ENCODE assay signal across 20 cellular contexts in genomic region chr1:186409091-186409490, GRCh38. TPM values are rescaled to one million over a fixed set of nuclear protein-coding genes. Genes with fewer than 3 reads are reported as not detected.
DNase-seq lines count a peak whose midpoint lies in the region; ATAC-seq, FAIRE-seq and TF ChIP-seq lines count a peak whose summit lies in the region.
"Had no signal": no experiment of that assay in that cellular context is flagged by ENCODE, and none has a peak within 500 bp of the region (broad histone marks: within the 10 kb centered on the region; RNA-seq: fewer than 3 reads in every experiment).

No MANE protein-coding gene starts in this region.

- H3K9me3 ChIP-seq in K562 (replicated peaks; ENCODE audit: control insufficient read depth, insufficient read depth, low read depth, low read length) = no peaks in the 10 kb centered on the region
- H3K9me3 ChIP-seq: left ventricle myocardium inferior had no signal

- no peak for DNase-seq in K562 (ENCODE audit: extremely low read depth in 1 of 4, low spot score in 3 of 4)
- no peak for DNase-seq in RWPE1 (ENCODE audit: low spot score)
- no peak for DNase-seq in activated T-cell treated with anti-CD3 and anti-CD28 coated beads for 4 hours
- DNase-seq in NCI-H1092 treated with DMSO at 0.1 percent for 48 hours (lab: John Stamatoyannopoulos, UW) = no peak
- DNase-seq: activated CD8-positive, alpha-beta memory T cell treated with anti-CD3 and anti-CD28 coated beads, Interleukin-2, amount 50 U/mL, for 48 hours; activated naive CD8-positive, alpha-beta T cell treated with anti-CD3 and anti-CD28 coated beads, Interleukin-2, amount 10 ng/mL, durations not matched to agents 7 days and 5 days; hypothalamus; left ventricle myocardium inferior; NCI-H2081 treated with DMSO at 0.1 percent for 48 hours; stimulated activated naive CD8-positive, alpha-beta T cell treated with anti-CD3 and anti-CD28 coated beads, Interleukin-15, Interleukin-2, amounts not matched to agents 100 U/mL and 50 U/mL, for 24 hours; WERI-Rb-1 had no signal

- ATAC-seq in GM18858 (IDR thresholded peaks at IDR 0.05; ENCODE audit: unreplicated experiment) (peak; percentile 77), GM21526 (IDR thresholded peaks at IDR 0.05; ENCODE audit: low FRiP score, unreplicated experiment) (peak; percentile 61), HG03095 (IDR thresholded peaks at IDR 0.05; ENCODE audit: unreplicated experiment) (peak; percentile 57), K562 (no peak), HG03039 (IDR thresholded peaks at IDR 0.05; ENCODE audit: unreplicated experiment) (no peak)
- ATAC-seq: natural killer cell treated with Interleukin-12 subunit alpha and Interleukin-12 subunit beta and Interleukin-15 and Interleukin-18, amount 100 ng/mL, for 72 hours; stimulated activated naive CD8-positive, alpha-beta T cell treated with anti-CD3 and anti-CD28 coated beads, Interleukin-15, Interleukin-2, amounts not matched to agents 100 U/mL and 50 U/mL, for 24 hours had no signal

- H3K9ac ChIP-seq in K562 (ENCODE audit: insufficient read depth in 1 of 2, low read depth in 2 of 2, low read length in 2 of 2) = no peak overlapping the region

- no peaks in the 10 kb centered on the region for H4K20me1 ChIP-seq in K562 (replicated peaks; ENCODE audit: control insufficient read depth, insufficient read depth, low read length)

- H3K4me3 ChIP-seq in K562 = no peak overlapping the region
- H3K4me3 ChIP-seq: left ventricle myocardium inferior had no signal

- H3K27ac ChIP-seq in K562 (ENCODE audit: extremely low read depth, low read depth, low read length) = no peak overlapping the region
- no peak overlapping the region for H3K27ac ChIP-seq in RWPE1
- H3K27ac ChIP-seq: epithelial cell of prostate, left ventricle myocardium inferior, WERI-Rb-1 had no signal

- CTCF ChIA-PET in K562 (lab: Yijun Ruan, JAX; ENCODE audit: low intra/inter-chr PET ratio) (no interaction called here), RWPE1 (lab: Yijun Ruan, JAX) (no interaction called here)

- H3K4me2 ChIP-seq in K562 (ENCODE audit: insufficient read depth, low read length) = no peak overlapping the region

- H3K4me1 ChIP-seq in K562 (replicated peaks in 1 of 2; ENCODE audit: control insufficient read depth in 2 of 2, insufficient read depth in 2 of 2, low read length in 2 of 2) = no peaks in the 10 kb centered on the region; a peak in 1 of 5 replicates
- H3K4me1 ChIP-seq: left ventricle myocardium inferior had no signal

- no peak overlapping the region for H2AFZ ChIP-seq in K562 (ENCODE audit: low read depth, low read length)

- TF ChIP-seq CTCF in K562 (IDR thresholded peaks at IDR 0.05 in 2 of 3, conservative IDR thresholded peaks at IDR 0.05 in 1 of 3; ENCODE audit: insufficient read depth in 2 of 3, low read depth in 1 of 3, low read length in 3 of 3) = no peak
- TF ChIP-seq CTCF in RWPE1 (conservative IDR thresholded peaks at IDR 0.05; ENCODE audit: low read depth) = no peak

- H3K79me2 ChIP-seq in K562 (ENCODE audit: control insufficient read depth, insufficient read depth, low read length) = no peaks in the 10 kb centered on the region

- peaks cover 89% of the 10 kb centered on the region; the same call in 2 of the 3 replicates for H3K36me3 ChIP-seq in K562 (ENCODE audit: control insufficient read depth, insufficient read depth, low read length)

- POLR2A ChIA-PET in K562 (lab: Yijun Ruan, JAX) = interaction anchor here (0.7 to 1.4 kb wide), 3 partner anchors 12 to 23 kb away, joined by 3 to 5 read pairs (median 3); no protein-coding TSS in a partner anchor
- POLR2A ChIA-PET in RWPE1 (lab: Yijun Ruan, JAX; ENCODE audit: low non-redundant PET) = no interaction called here

- no peaks in the 10 kb centered on the region for H3K9me1 ChIP-seq in K562 (ENCODE audit: control insufficient read depth, insufficient read depth, low read length)

- no peak for FAIRE-seq in K562 (lab: Jason Lieb, UNC)

- BruUV-seq in K562 (replicated peaks; lab: Mats Ljungman, UMichigan) = no TSS peak

- 100% methylated on average over 3 of the region's 3 CpGs for WGBS in K562 (ENCODE audit: insufficient coverage, low coverage, missing lambda C conversion rate)

- TF ChIP-seq RAD21 in K562 (CRISPR knock-in tag; conservative IDR thresholded peaks at IDR 0.05 in 1 of 2, IDR thresholded peaks at IDR 0.05 in 1 of 2) = no peak

- no peak for TF ChIP-seq EP300 in K562 (IDR thresholded peaks at IDR 0.05; ENCODE audit: low read length)

- TF ChIP-seq POLR2A in K562 (conservative IDR thresholded peaks at IDR 0.05) = no peak

- intact Hi-C loops in K562 (cut with micrococcal nuclease) = no loop called here

- H3K27me3 ChIP-seq in K562 (ENCODE audit: control insufficient read depth in 2 of 2, insufficient read depth in 2 of 2, low read length in 2 of 2) = no peaks in the 10 kb centered on the region

- in situ Hi-C loops in K562 (cut with MboI) = no loop called here

TF ChIP-seq in K562, 482 proteins besides CTCF, POLR2A, EP300 and RAD21:
- TF ChIP-seq CHD1 (IDR thresholded peaks at IDR 0.05; ENCODE audit: low read length) (no peak), CEBPB (tag; IDR thresholded peaks at IDR 0.05) (no peak), RFX1 (IDR thresholded peaks at IDR 0.05) (peak; percentile 77), NFIX (CRISPR knock-in tag; IDR thresholded peaks at IDR 0.05; ENCODE audit: low read depth) (no peak)

RNA-seq across cellular contexts. Expression of gene ODR4, which starts 33.5 kb away (rescaled TPM):
- total RNA-seq in K562 (2011; cell fraction: chromatin; rRNA removed; ENCODE audit: low replicate concordance) = 25.2 and 70.5 TPM in 2 replicates
- 17.7 and 24.3 TPM in 2 replicates for total RNA-seq in K562 (2011; cell fraction: nucleolus; rRNA removed)
- total RNA-seq in K562 (2011; cell fraction: nucleoplasm; rRNA removed) = 30.2 and 34.4 TPM in 2 replicates
- 21.3 and 23.1 TPM in 2 replicates for total RNA-seq in K562 (2014; rRNA removed)
- total RNA-seq in K562 (2014; rRNA removed; fragmentation: Illumina TruSeq; extraction: Trizol) = 49.8 and 53.0 TPM in 2 replicates
- 40.6 and 44.1 TPM in 2 replicates for total RNA-seq in K562 (2015; rRNA removed; fragmentation: Illumina TruSeq; extraction: Trizol)
- 26.2 and 29.4 TPM in 2 replicates for total RNA-seq in K562 (2021)
- 43.1 and 52.0 TPM in 2 replicates for polyA plus RNA-seq in K562 (2011; rRNA removed)
- polyA plus RNA-seq in K562 (2011; cell fraction: cytosol; rRNA removed) = 7.7 and 12.1 TPM in 2 replicates
- polyA plus RNA-seq in K562 (2011; cell fraction: nucleus; rRNA removed) = 15.8 and 31.1 TPM in 2 replicates
- polyA plus RNA-seq in K562 (2012) = 16.3 and 19.4 TPM in 2 replicates
- 30.1 and 37.2 TPM in 2 replicates for polyA plus RNA-seq in K562 (2014; fragmentation: Illumina TruSeq; extraction: Trizol)
- 10 to 100 TPM; 52.6 to 63.9 TPM for polyA plus RNA-seq in K562 (2014; fragmentation: Nextera tagmentation; extraction: Ambion mirVana)
- polyA plus RNA-seq in K562 (2014; rRNA removed) = 33.1 and 35.7 TPM in 2 replicates
- polyA minus RNA-seq in K562 (2011; rRNA and poly(A)+ RNA removed) = 40.2 and 48.2 TPM in 2 replicates
- polyA minus RNA-seq in K562 (2011; cell fraction: cytosol; rRNA and poly(A)+ RNA removed) = 12.8 and 13.6 TPM in 2 replicates
- polyA minus RNA-seq in K562 (2011; cell fraction: nucleus; rRNA and poly(A)+ RNA removed) = 21.8 and 45.1 TPM in 2 replicates

RNA-seq across cellular contexts. Expression of gene TPR, which starts 34.0 kb away (rescaled TPM):
- total RNA-seq in K562 (2011; cell fraction: chromatin; rRNA removed; ENCODE audit: low replicate concordance) = 75.6 and 404 TPM in 2 replicates
- 42.2 and 55.9 TPM in 2 replicates for total RNA-seq in K562 (2011; cell fraction: nucleolus; rRNA removed)
- 80.7 and 121 TPM in 2 replicates for total RNA-seq in K562 (2011; cell fraction: nucleoplasm; rRNA removed)
- 95.8 and 103 TPM in 2 replicates for total RNA-seq in K562 (2014; rRNA removed)
- 166 and 189 TPM in 2 replicates for total RNA-seq in K562 (2014; rRNA removed; fragmentation: Illumina TruSeq; extraction: Trizol)
- total RNA-seq in K562 (2015; rRNA removed; fragmentation: Illumina TruSeq; extraction: Trizol) = 149 and 157 TPM in 2 replicates
- 157 and 167 TPM in 2 replicates for total RNA-seq in K562 (2021)
- 152 and 164 TPM in 2 replicates for polyA plus RNA-seq in K562 (2011; rRNA removed)
- 95.4 and 98.0 TPM in 2 replicates for polyA plus RNA-seq in K562 (2011; cell fraction: cytosol; rRNA removed)
- 264 and 285 TPM in 2 replicates for polyA plus RNA-seq in K562 (2011; cell fraction: nucleus; rRNA removed)
- 54.3 and 67.7 TPM in 2 replicates for polyA plus RNA-seq in K562 (2012)
- 138 and 148 TPM in 2 replicates for polyA plus RNA-seq in K562 (2014; fragmentation: Illumina TruSeq; extraction: Trizol)
- polyA plus RNA-seq in K562 (2014; fragmentation: Nextera tagmentation; extraction: Ambion mirVana) = 10 to 100 TPM; 48.5 to 54.3 TPM
- 75.5 and 86.7 TPM in 2 replicates for polyA plus RNA-seq in K562 (2014; rRNA removed)
- 246 and 256 TPM in 2 replicates for polyA minus RNA-seq in K562 (2011; rRNA and poly(A)+ RNA removed)
- polyA minus RNA-seq in K562 (2011; cell fraction: cytosol; rRNA and poly(A)+ RNA removed) = 122 and 156 TPM in 2 replicates
- 113 and 192 TPM in 2 replicates for polyA minus RNA-seq in K562 (2011; cell fraction: nucleus; rRNA and poly(A)+ RNA removed)

RNA-seq across cellular contexts. Expression of gene PDC, which starts 51.8 kb away (rescaled TPM):
- total RNA-seq in K562 (2011; cell fraction: chromatin; rRNA removed; ENCODE audit: low replicate concordance) = not detected in 2 replicates
- total RNA-seq in K562 (2011; cell fraction: nucleolus; rRNA removed) = not detected in 2 replicates
- total RNA-seq in K562 (2011; cell fraction: nucleoplasm; rRNA removed) = not detected in 2 replicates
- total RNA-seq in K562 (2014; rRNA removed) = not detected in 2 replicates
- not detected in 2 replicates for total RNA-seq in K562 (2014; rRNA removed; fragmentation: Illumina TruSeq; extraction: Trizol)
- not detected in 2 replicates for total RNA-seq in K562 (2015; rRNA removed; fragmentation: Illumina TruSeq; extraction: Trizol)
- not detected in 2 replicates for total RNA-seq in K562 (2021)
- polyA plus RNA-seq in K562 (2011; rRNA removed) = not detected in 2 replicates
- polyA plus RNA-seq in K562 (2011; cell fraction: cytosol; rRNA removed) = not detected in 2 replicates
- not detected in 2 replicates for polyA plus RNA-seq in K562 (2011; cell fraction: nucleus; rRNA removed)
- polyA plus RNA-seq in K562 (2012) = not detected in 2 replicates
- not detected in 2 replicates for polyA plus RNA-seq in K562 (2014; fragmentation: Illumina TruSeq; extraction: Trizol)
- not detected for polyA plus RNA-seq in K562 (2014; fragmentation: Nextera tagmentation; extraction: Ambion mirVana)
- not detected in 2 replicates for polyA plus RNA-seq in K562 (2014; rRNA removed)
- polyA minus RNA-seq in K562 (2011; rRNA and poly(A)+ RNA removed) = not detected in 2 replicates
- not detected in 2 replicates for polyA minus RNA-seq in K562 (2011; cell fraction: cytosol; rRNA and poly(A)+ RNA removed)
- polyA minus RNA-seq in K562 (2011; cell fraction: nucleus; rRNA and poly(A)+ RNA removed) = not detected in 2 replicates
- total RNA-seq: activated naive CD8-positive, alpha-beta T cell treated with anti-CD3 and anti-CD28 coated beads, Interleukin-2, amount 10 ng/mL, durations not matched to agents 7 days and 5 days; H4; left ventricle myocardium inferior; LHCN-M2; natural killer cell treated with Interleukin-12 subunit alpha and Interleukin-12 subunit beta and Interleukin-15 and Interleukin-18, amount 100 ng/mL, for 72 hours had no signal
- polyA plus RNA-seq: BJ had no signal

Comparison
In these comparisons a context has a peak if more than half of its experiments do, and no peak if none do; other contexts are left out.
1. ATAC-seq: peak in GM18858 (single experiment), GM21526 (single experiment) and HG03095 (single experiment); none in K562 (single experiment) and HG03039 (single experiment).